17 cellular contexts compared by ENCODE assay signal in genomic region chr14:32977913-32978312, GRCh38. TPM values are rescaled to one million over a fixed set of nuclear protein-coding genes. Genes with fewer than 3 reads are reported as not detected.
A peak's percentile ranks its signal among the peaks of the same experiment; 100 is the strongest.
DNase-seq lines count a peak whose midpoint lies in the region; ATAC-seq and TF ChIP-seq lines count a peak whose summit lies in the region.
"Had no signal": no experiment of that assay in that cellular context is flagged by ENCODE, and none has a peak within 500 bp of the region (broad histone marks: within the 10 kb centered on the region; RNA-seq: fewer than 3 reads in every experiment).

No MANE protein-coding gene starts in this region.

- H3K4me3 ChIP-seq in A673 (ENCODE audit: low read depth, low read length, poor library complexity, severe bottlenecking) (no peak overlapping the region), Karpas-422 (ENCODE audit: low read length) (no peak overlapping the region)
- H3K4me3 ChIP-seq: BLaER1 treated with 17β-estradiol and CSF1 and Interleukin-3, amounts not matched to agents 10 nM and 100 nM had no signal

- DNase-seq in A673 (ENCODE audit: low spot score), result no peak
- peak; percentile 77 for DNase-seq in Karpas-422
- DNase-seq in NAMALWA (ENCODE audit: low spot score), result peak; percentile 38
- DNase-seq in OCI-M1 (lab: John Stamatoyannopoulos, UW), result peak; percentile 3
- DNase-seq in head of caudate nucleus, result no peak
- DNase-seq in mucosa of gallbladder (ENCODE audit: low spot score), result no peak
- no peak for DNase-seq in sciatic nerve (ENCODE audit: low spot score)
- no peak for DNase-seq in stimulated activated CD4-positive, alpha-beta T cell treated with anti-CD3 and anti-CD28 coated beads, Interleukin-12 subunit alpha, Interleukin-12 subunit beta, amount 100 ng/mL, for 4 hours
- DNase-seq: 8988T; ACHN; CD4-positive, alpha-beta T cell; DMS79; IMR-90 had no signal

- peak overlapping the region; percentile 35 for H3K27ac ChIP-seq in A673 (ENCODE audit: low read depth, low read length, poor library complexity, severe bottlenecking)
- H3K27ac ChIP-seq in Karpas-422 (ENCODE audit: low read length), result peak overlapping the region; percentile 80
- H3K27ac ChIP-seq: BLaER1 treated with 17β-estradiol and CSF1 and Interleukin-3, amounts not matched to agents 10 nM and 100 nM had no signal

- H2AFZ ChIP-seq in Karpas-422 (ENCODE audit: low read length), result no peak overlapping the region

- peak overlapping the region; percentile 21; the same call in 1 of the 2 replicates for H3K9ac ChIP-seq in Karpas-422 (ENCODE audit: low read length)
- H3K9ac ChIP-seq: BLaER1 treated with 17β-estradiol and CSF1 and Interleukin-3, amounts not matched to agents 10 nM and 100 nM had no signal

- TF ChIP-seq CTCF in A673 (conservative IDR thresholded peaks at IDR 0.05; ENCODE audit: low read depth, low read length), result no peak

- H3K9me3 ChIP-seq in A673 (ENCODE audit: low read depth, low read length, poor library complexity, severe bottlenecking), result no peaks in the 10 kb centered on the region
- no peaks in the 10 kb centered on the region for H3K9me3 ChIP-seq in Karpas-422 (ENCODE audit: low read length)
- H3K9me3 ChIP-seq: BLaER1 treated with 17β-estradiol and CSF1 and Interleukin-3, amounts not matched to agents 10 nM and 100 nM had no signal

- H3K4me1 ChIP-seq in A673 (ENCODE audit: insufficient read depth, low read length, poor library complexity, severe bottlenecking) (peaks cover 50% of the 10 kb centered on the region), Karpas-422 (ENCODE audit: low read length) (peaks cover 11% of the 10 kb centered on the region)
- H3K4me1 ChIP-seq: BLaER1 treated with 17β-estradiol and CSF1 and Interleukin-3, amounts not matched to agents 10 nM and 100 nM had no signal

- H3K27me3 ChIP-seq in A673 (replicated peaks; ENCODE audit: insufficient read depth, low read depth, low read length, poor library complexity) (no peaks in the 10 kb centered on the region), Karpas-422 (ENCODE audit: low read length) (no peaks in the 10 kb centered on the region)
- H3K27me3 ChIP-seq: BLaER1 treated with 17β-estradiol and CSF1 and Interleukin-3, amounts not matched to agents 10 nM and 100 nM had no signal

- H4K20me1 ChIP-seq in Karpas-422 (ENCODE audit: insufficient read depth, low read depth, low read length), result no peaks in the 10 kb centered on the region
- H4K20me1 ChIP-seq: BLaER1 treated with 17β-estradiol and CSF1 and Interleukin-3, amounts not matched to agents 10 nM and 100 nM had no signal

- BruUV-seq in A673 (replicated peaks; lab: Mats Ljungman, UMichigan), result no TSS peak

- no peaks in the 10 kb centered on the region for H3K79me2 ChIP-seq in Karpas-422 (ENCODE audit: low read length)

- ATAC-seq in sciatic nerve, result no peak
- ATAC-seq: HCT116 had no signal

- H3K4me2 ChIP-seq in Karpas-422 (ENCODE audit: low read depth, low read length, poor library complexity, severe bottlenecking), result peak overlapping the region; percentile 12
- H3K4me2 ChIP-seq: BLaER1 treated with 17β-estradiol and CSF1 and Interleukin-3, amounts not matched to agents 10 nM and 100 nM had no signal

- CTCF ChIA-PET in A673 (lab: Charles Lee), result no interaction called here

- intact Hi-C loops in A673 (cut with micrococcal nuclease; ENCODE audit: unreplicated experiment), result no loop called here
- intact Hi-C loops in head of caudate nucleus (cut with DNase I), result no loop called here
- intact Hi-C loops in sciatic nerve (cut with DNase I), result no loop called here

- H3K36me3 ChIP-seq in A673 (ENCODE audit: insufficient read depth, low read length, poor library complexity, severe bottlenecking) (no peaks in the 10 kb centered on the region), Karpas-422 (ENCODE audit: insufficient read depth, low read length) (no peaks in the 10 kb centered on the region)
- H3K36me3 ChIP-seq: BLaER1 treated with 17β-estradiol and CSF1 and Interleukin-3, amounts not matched to agents 10 nM and 100 nM had no signal

- POLR2A ChIA-PET in A673 (lab: Charles Lee; ENCODE audit: low non-redundant PET), result no interaction called here

- H3K9me2 ChIP-seq in Karpas-422 (replicated peaks; ENCODE audit: insufficient read depth, low read length), result no peaks in the 10 kb centered on the region

RNA-seq across cellular contexts. Expression of gene NPAS3, which starts 39.2 kb away (rescaled TPM):
- total RNA-seq in A673 (2021) (15.6 and 16.5 TPM in 2 replicates), mucosa of gallbladder (1.8 TPM), sciatic nerve (14.6 TPM)
- 1.6 and 6.9 TPM in 2 replicates for total RNA-seq in Karpas-422 (2014; rRNA removed; shearing (Covaris generic); ENCODE audit: low replicate concordance)
- total RNA-seq: CD4-positive, alpha-beta T cell; G401; HT-29; IMR-90 had no signal

Comparison
In these comparisons a context has a peak if more than half of its experiments do, and no peak if none do; other contexts are left out.
1. DNase-seq: peak in Karpas-422 (single experiment), NAMALWA (single experiment) and OCI-M1 (single experiment); none in A673 (single experiment), head of caudate nucleus (0 of 42), mucosa of gallbladder (single experiment), sciatic nerve (single experiment) and stimulated activated CD4-positive, alpha-beta T cell treated with anti-CD3 and anti-CD28 coated beads, Interleukin-12 subunit alpha, Interleukin-12 subunit beta, amount 100 ng/mL, for 4 hours (single experiment).